Comparison of ENCODE assay signal across 8 cellular contexts in genomic region chrX:102155806-102156179, GRCh38. TPM values are rescaled to one million over a fixed set of nuclear protein-coding genes. Genes with fewer than 3 reads are reported as not detected.
DNase-seq lines count a peak whose midpoint lies in the region; ATAC-seq and TF ChIP-seq lines count a peak whose summit lies in the region.

BEX5 (minus strand) TSS chrX:102155977; CDS start chrX:102154265, 1,712 bp downstream.

- DNase-seq in GM10248 (ENCODE audit: extremely low spot score) (peak; percentile 40), NCI-H1930 (lab: John Stamatoyannopoulos, UW) (peak; percentile 59 to 68), midbrain (lab: John Stamatoyannopoulos, UW) (peak; percentile 59), T1000 (lab: John Stamatoyannopoulos, UW) (no peak)
- DNase-seq in activated CD4-positive, alpha-beta memory T cell treated with anti-CD3 and anti-CD28 coated beads for 36 hours, result peak; percentile 77
- peak; percentile 43 for DNase-seq in effector CD4-positive, alpha-beta T cell
- peak; percentile 50 to 66 (median 62) for DNase-seq in stimulated activated naive CD4-positive, alpha-beta T cell (lab: John Stamatoyannopoulos, UW)

- no peaks in the 10 kb centered on the region for H3K9me3 Mint-ChIP-seq in activated CD4-positive, alpha-beta memory T cell treated with anti-CD3 and anti-CD28 coated beads for 36 hours

- intact Hi-C loops in activated CD4-positive, alpha-beta memory T cell treated with anti-CD3 and anti-CD28 coated beads for 36 hours (cut with micrococcal nuclease), result loop anchor here (2.0 to 5.0 kb wide), 3 partner anchors 363 to 738 kb away; no protein-coding TSS in a partner anchor

- CTCF ChIA-PET in GM10248 (lab: Yijun Ruan, JAX), result no interaction called here
- CTCF ChIA-PET in activated CD4-positive, alpha-beta memory T cell treated with anti-CD3 and anti-CD28 coated beads for 36 hours (lab: Charles Lee), result no interaction called here

- POLR2A ChIA-PET in GM10248 (lab: Yijun Ruan, JAX), result no interaction called here
- POLR2A ChIA-PET in activated CD4-positive, alpha-beta memory T cell treated with anti-CD3 and anti-CD28 coated beads for 36 hours (lab: Charles Lee), result interaction anchor here (1.1 to 1.5 kb wide), 2 partner anchors 443 to 765 kb away, joined by 3 to 4 read pairs; partner anchors contain the start of genes ARMCX5 and RPL36A

- H3K4me3 Mint-ChIP-seq in activated CD4-positive, alpha-beta memory T cell treated with anti-CD3 and anti-CD28 coated beads for 36 hours, result peak within 1 kb of the TSS; percentile 98

- peaks cover 10% of the 10 kb centered on the region for H3K4me1 Mint-ChIP-seq in activated CD4-positive, alpha-beta memory T cell treated with anti-CD3 and anti-CD28 coated beads for 36 hours (ENCODE audit: low read depth)

- H3K27me3 Mint-ChIP-seq in activated CD4-positive, alpha-beta memory T cell treated with anti-CD3 and anti-CD28 coated beads for 36 hours, result peaks cover 7% of the 10 kb centered on the region

- no peak for TF ChIP-seq CTCF in GM10248 (IDR thresholded peaks at IDR 0.05; ENCODE audit: control extremely low read depth, extremely low read depth, low read depth, missing control alignments)

- H3K36me3 Mint-ChIP-seq in activated CD4-positive, alpha-beta memory T cell treated with anti-CD3 and anti-CD28 coated beads for 36 hours, result no peaks in the 10 kb centered on the region

- ATAC-seq in HG02678 (IDR thresholded peaks at IDR 0.05; ENCODE audit: unreplicated experiment), result peak; percentile 98

- H3K27ac Mint-ChIP-seq in activated CD4-positive, alpha-beta memory T cell treated with anti-CD3 and anti-CD28 coated beads for 36 hours, result peak within 1 kb of the TSS; percentile 91

RNA-seq across cellular contexts. Expression of gene BEX5, which starts in this region (rescaled TPM):
- 1 to 10 TPM; 7.0 to 8.4 TPM for total RNA-seq in activated CD4-positive, alpha-beta memory T cell treated with anti-CD3 and anti-CD28 coated beads for 36 hours
